In genomic region chr2:238380785-238381184, GRCh38 we compare ENCODE assay signal across 9 cellular contexts. TPM values are rescaled to one million over a fixed set of nuclear protein-coding genes. Genes with fewer than 3 reads are reported as not detected.
A peak's percentile ranks its signal among the peaks of the same experiment; 100 is the strongest.
DNase-seq lines count a peak whose midpoint lies in the region; ATAC-seq and TF ChIP-seq lines count a peak whose summit lies in the region.
"Had no signal": no experiment of that assay in that cellular context is flagged by ENCODE, and none has a peak within 500 bp of the region (broad histone marks: within the 10 kb centered on the region; RNA-seq: fewer than 3 reads in every experiment).

No MANE protein-coding gene starts in this region.

- H3K4me3 ChIP-seq in endodermal cell (ENCODE audit: low read length) = no peak overlapping the region
- H3K4me3 ChIP-seq in osteoblast (ENCODE audit: insufficient read depth, low read length) = no peak overlapping the region

- H2AFZ ChIP-seq in osteoblast (ENCODE audit: low read length) = no peak overlapping the region

- no peaks in the 10 kb centered on the region for H3K27me3 Mint-ChIP-seq in endodermal cell (ENCODE audit: insufficient read depth)
- no peaks in the 10 kb centered on the region for H3K27me3 Mint-ChIP-seq in activated naive CD8-positive, alpha-beta T cell treated with anti-CD3 and anti-CD28 coated beads, Interleukin-2, amount 50 U/mL, for 24 hours
- no peaks in the 10 kb centered on the region for H3K27me3 Mint-ChIP-seq in activated CD4-positive, alpha-beta T cell treated with anti-CD3 and anti-CD28 coated beads, Interleukin-2, amount 10 ng/mL, durations not matched to agents 24 days and 14 days

- peaks cover 14% of the 10 kb centered on the region for H3K36me3 ChIP-seq in endodermal cell (ENCODE audit: control insufficient read depth, insufficient read depth, low read length)
- H3K36me3 ChIP-seq in osteoblast (ENCODE audit: insufficient read depth, low read length) = no peaks in the 10 kb centered on the region

- H3K27ac ChIP-seq in endodermal cell (ENCODE audit: low read depth, low read length) (no peak overlapping the region), osteoblast (ENCODE audit: low read depth, low read length) (peak overlapping the region; percentile 93)

- H3K9me3 Mint-ChIP-seq in endodermal cell = peaks cover 12% of the 10 kb centered on the region
- no peaks in the 10 kb centered on the region for H3K9me3 Mint-ChIP-seq in activated naive CD8-positive, alpha-beta T cell treated with anti-CD3 and anti-CD28 coated beads, Interleukin-2, amount 50 U/mL, for 24 hours
- no peaks in the 10 kb centered on the region for H3K9me3 Mint-ChIP-seq in activated CD4-positive, alpha-beta T cell treated with anti-CD3 and anti-CD28 coated beads, Interleukin-2, amount 10 ng/mL, durations not matched to agents 24 days and 14 days
- H3K9me3 Mint-ChIP-seq: activated T-cell treated with anti-CD3 and anti-CD28 coated beads, Interleukin-2, amount 50 U/mL, for 72 hours had no signal

- H3K79me2 ChIP-seq in osteoblast (ENCODE audit: insufficient read depth, low read length) = peaks cover 8% of the 10 kb centered on the region

- no peak for ATAC-seq in activated naive CD8-positive, alpha-beta T cell treated with anti-CD3 and anti-CD28 coated beads, Interleukin-2, amount 50 U/mL, for 24 hours
- ATAC-seq: activated T-cell treated with anti-CD3 and anti-CD28 coated beads, Interleukin-2, amount 50 U/mL, for 72 hours had no signal

- H3K9ac ChIP-seq in endodermal cell (ENCODE audit: extremely low read depth, low read length, poor library complexity, severe bottlenecking) = no peak overlapping the region

- intact Hi-C loops in activated CD4-positive, alpha-beta T cell treated with anti-CD3 and anti-CD28 coated beads, Interleukin-2, amount 10 ng/mL, durations not matched to agents 24 days and 14 days (cut with micrococcal nuclease) = no loop called here

- no peaks in the 10 kb centered on the region for H3K4me1 Mint-ChIP-seq in endodermal cell
- H3K4me1 Mint-ChIP-seq in activated naive CD8-positive, alpha-beta T cell treated with anti-CD3 and anti-CD28 coated beads, Interleukin-2, amount 50 U/mL, for 24 hours = peaks cover 36% of the 10 kb centered on the region
- H3K4me1 Mint-ChIP-seq in activated CD4-positive, alpha-beta T cell treated with anti-CD3 and anti-CD28 coated beads, Interleukin-2, amount 10 ng/mL, durations not matched to agents 24 days and 14 days = peaks cover 23% of the 10 kb centered on the region

- peak; percentile 80 for DNase-seq in EH (ENCODE audit: low read depth)
- DNase-seq in MV-4-11 (lab: John Stamatoyannopoulos, UW) = peak; percentile 12
- DNase-seq in endodermal cell = no peak
- peak; percentile 87 for DNase-seq in osteoblast (ENCODE audit: insufficient read length, low spot score, missing footprints)
- no peak for DNase-seq in activated T-cell treated with anti-CD3 and anti-CD28 coated beads, Interleukin-2, amount 50 U/mL, for 48 hours
- no peak for DNase-seq in mesenteric fat pad (ENCODE audit: low spot score)
- DNase-seq in activated naive CD8-positive, alpha-beta T cell treated with anti-CD3 and anti-CD28 coated beads, Interleukin-2, amount 50 U/mL, for 24 hours = no peak
- DNase-seq in activated CD4-positive, alpha-beta T cell treated with anti-CD3 and anti-CD28 coated beads, Interleukin-2, amount 10 ng/mL, durations not matched to agents 24 days and 14 days = no peak
- DNase-seq: activated T-cell treated with anti-CD3 and anti-CD28 coated beads, Interleukin-2, amount 50 U/mL, for 72 hours had no signal

- H3K9me3 ChIP-seq in endodermal cell (ENCODE audit: control insufficient read depth, low read length) (no peaks in the 10 kb centered on the region), osteoblast (ENCODE audit: low read depth, low read length) (no peaks in the 10 kb centered on the region)

- H3K4me3 Mint-ChIP-seq in endodermal cell = no peak overlapping the region
- no peak overlapping the region for H3K4me3 Mint-ChIP-seq in activated naive CD8-positive, alpha-beta T cell treated with anti-CD3 and anti-CD28 coated beads, Interleukin-2, amount 50 U/mL, for 24 hours
- H3K4me3 Mint-ChIP-seq in activated CD4-positive, alpha-beta T cell treated with anti-CD3 and anti-CD28 coated beads, Interleukin-2, amount 10 ng/mL, durations not matched to agents 24 days and 14 days = no peak overlapping the region
- H3K4me3 Mint-ChIP-seq: activated T-cell treated with anti-CD3 and anti-CD28 coated beads, Interleukin-2, amount 50 U/mL, for 72 hours had no signal

- TF ChIP-seq CTCF in endodermal cell (conservative IDR thresholded peaks at IDR 0.05) (no peak), osteoblast (IDR thresholded peaks at IDR 0.05; ENCODE audit: extremely low read depth, low read depth, low read length) (no peak)

- H3K27ac Mint-ChIP-seq in endodermal cell = peak overlapping the region; percentile 67
- no peak overlapping the region for H3K27ac Mint-ChIP-seq in activated naive CD8-positive, alpha-beta T cell treated with anti-CD3 and anti-CD28 coated beads, Interleukin-2, amount 50 U/mL, for 24 hours
- H3K27ac Mint-ChIP-seq in activated CD4-positive, alpha-beta T cell treated with anti-CD3 and anti-CD28 coated beads, Interleukin-2, amount 10 ng/mL, durations not matched to agents 24 days and 14 days = no peak overlapping the region
- H3K27ac Mint-ChIP-seq: activated T-cell treated with anti-CD3 and anti-CD28 coated beads, Interleukin-2, amount 50 U/mL, for 72 hours had no signal

- peak overlapping the region; percentile 26 for H3K4me2 ChIP-seq in osteoblast (ENCODE audit: insufficient read depth, low read length)

- no CpG with 5 or more reads among the region's 1 CpG for WGBS in endodermal cell (ENCODE audit: insufficient coverage in 1 of 2, insufficient read length in 1 of 2), 2 experiments

- H4K20me1 ChIP-seq in osteoblast (ENCODE audit: insufficient read depth, low read length) = no peaks in the 10 kb centered on the region

- H3K4me1 ChIP-seq in endodermal cell (ENCODE audit: control insufficient read depth, insufficient read depth, low read length) = no peaks in the 10 kb centered on the region
- H3K4me1 ChIP-seq in osteoblast (ENCODE audit: insufficient read depth, low read length) = peaks cover 50% of the 10 kb centered on the region

- no peaks in the 10 kb centered on the region for H3K27me3 ChIP-seq in endodermal cell (ENCODE audit: control insufficient read depth, insufficient read depth, low read length, poor library complexity, severe bottlenecking)
- H3K27me3 ChIP-seq in osteoblast (ENCODE audit: insufficient read depth, low read length) = no peaks in the 10 kb centered on the region

- H3K36me3 Mint-ChIP-seq in endodermal cell (ENCODE audit: low read depth) = peaks cover 32% of the 10 kb centered on the region
- peaks cover 9% of the 10 kb centered on the region for H3K36me3 Mint-ChIP-seq in activated naive CD8-positive, alpha-beta T cell treated with anti-CD3 and anti-CD28 coated beads, Interleukin-2, amount 50 U/mL, for 24 hours (ENCODE audit: low read depth)
- H3K36me3 Mint-ChIP-seq in activated CD4-positive, alpha-beta T cell treated with anti-CD3 and anti-CD28 coated beads, Interleukin-2, amount 10 ng/mL, durations not matched to agents 24 days and 14 days (ENCODE audit: low read depth) = no peaks in the 10 kb centered on the region

RNA-seq across cellular contexts. Expression of gene ASB1, which starts 45.9 kb away (rescaled TPM):
- total RNA-seq in endodermal cell = 10 to 100 TPM; 39.0 to 39.6 TPM
- polyA plus RNA-seq in endodermal cell (2013, experiment 1 of 2) = 23.2 TPM
- polyA plus RNA-seq in endodermal cell (2013, experiment 2 of 2) = 22.2 TPM
- total RNA-seq in osteoblast = 26.5 and 27.9 TPM in 2 replicates
- 31.0 TPM for total RNA-seq in mesenteric fat pad
- 33.9 and 34.8 TPM in 2 replicates for total RNA-seq in activated CD4-positive, alpha-beta T cell treated with anti-CD3 and anti-CD28 coated beads, Interleukin-2, amount 10 ng/mL, durations not matched to agents 24 days and 14 days

Comparison
In these comparisons a context has a peak if more than half of its experiments do, and no peak if none do; other contexts are left out.
1. DNase-seq: peak in EH (single experiment), MV-4-11 (single experiment) and osteoblast (single experiment); none in endodermal cell (single experiment), activated T-cell treated with anti-CD3 and anti-CD28 coated beads, Interleukin-2, amount 50 U/mL, for 48 hours (0 of 2), mesenteric fat pad (single experiment), activated naive CD8-positive, alpha-beta T cell treated with anti-CD3 and anti-CD28 coated beads, Interleukin-2, amount 50 U/mL, for 24 hours (single experiment) and activated CD4-positive, alpha-beta T cell treated with anti-CD3 and anti-CD28 coated beads, Interleukin-2, amount 10 ng/mL, durations not matched to agents 24 days and 14 days (single experiment).